ENCODE assay signal across 18 cellular contexts in genomic region chr22:50738649-50739227, GRCh38. TPM values are rescaled to one million over a fixed set of nuclear protein-coding genes. Genes with fewer than 3 reads are reported as not detected.
"Had no signal": no experiment of that assay in that cellular context is flagged by ENCODE, and none has a peak within 500 bp of the region (broad histone marks: within the 10 kb centered on the region; RNA-seq: fewer than 3 reads in every experiment).

No MANE protein-coding gene starts in this region.

- H3K27ac Mint-ChIP-seq: activated naive CD4-positive, alpha-beta T cell treated with anti-CD3 and anti-CD28 coated beads for 36 hours; memory B cell; T-cell had no signal

- ATAC-seq: left ventricle myocardium superior; naive thymus-derived CD8-positive, alpha-beta T cell; sciatic nerve; T-cell had no signal

- H3K9me3 Mint-ChIP-seq: activated naive CD4-positive, alpha-beta T cell treated with anti-CD3 and anti-CD28 coated beads for 36 hours; memory B cell; naive thymus-derived CD8-positive, alpha-beta T cell; T-cell had no signal

- H3K4me3 Mint-ChIP-seq: activated naive CD4-positive, alpha-beta T cell treated with anti-CD3 and anti-CD28 coated beads for 36 hours; memory B cell; naive thymus-derived CD8-positive, alpha-beta T cell; T-cell had no signal

- H3K27me3 ChIP-seq: thyroid gland, vagina had no signal

- H3K36me3 ChIP-seq: esophagus squamous epithelium, thyroid gland, vagina had no signal

- H3K4me2 ChIP-seq: SK-N-SH had no signal

- H3K27ac ChIP-seq: esophagus squamous epithelium, thyroid gland, vagina had no signal

- H3K4me3 ChIP-seq: esophagus squamous epithelium, thyroid gland, vagina had no signal

- H3K9ac ChIP-seq: SK-N-SH had no signal

- H3K9me3 ChIP-seq: esophagus squamous epithelium, SK-N-SH, thyroid gland, vagina had no signal

- H3K4me1 ChIP-seq: thyroid gland, vagina had no signal

- H3K36me3 Mint-ChIP-seq: memory B cell; naive thymus-derived CD8-positive, alpha-beta T cell; T-cell had no signal

- H3K4me1 Mint-ChIP-seq: memory B cell had no signal

- DNase-seq: activated CD4-positive, alpha-beta T cell treated with anti-CD3 and anti-CD28 coated beads, Interleukin-2, amount 50 U/mL, for 48 hours; activated naive CD4-positive, alpha-beta T cell treated with anti-CD3 and anti-CD28 coated beads for 36 hours; esophagus squamous epithelium; hippocampal formation; kidney glomerular epithelial cell; left ventricle myocardium superior; nucleus accumbens; SK-N-SH; stimulated activated CD4-positive, alpha-beta T cell treated with anti-CD3 and anti-CD28 coated beads, Interleukin-1b, Interleukin-23, amount 100 ng/mL, for 48 hours; T-helper 9 cell; thyroid gland had no signal

RNA-seq across cellular contexts. Expression of gene ACR, which starts 0.7 kb away (rescaled TPM):
- total RNA-seq: activated naive CD4-positive, alpha-beta T cell treated with anti-CD3 and anti-CD28 coated beads for 36 hours; astrocyte; esophagus squamous epithelium; fibroblast of villous mesenchyme; left ventricle myocardium superior; naive thymus-derived CD8-positive, alpha-beta T cell; T-cell; vagina had no signal
- polyA plus RNA-seq: naive thymus-derived CD8-positive, alpha-beta T cell had no signal
